16 cellular contexts compared by ENCODE assay signal in genomic region chr17:31251618-31252328, GRCh38. TPM values are rescaled to one million over a fixed set of nuclear protein-coding genes. Genes with fewer than 3 reads are reported as not detected.
DNase-seq lines count a peak whose midpoint lies in the region; ATAC-seq, FAIRE-seq and TF ChIP-seq lines count a peak whose summit lies in the region.
"Had no signal": no experiment of that assay in that cellular context is flagged by ENCODE, and none has a peak within 500 bp of the region (broad histone marks: within the 10 kb centered on the region; RNA-seq: fewer than 3 reads in every experiment).

No MANE protein-coding gene starts in this region.

- H3K9me3 ChIP-seq in HepG2 (ENCODE audit: low read length) (no peaks in the 10 kb centered on the region), right lobe of liver (no peaks in the 10 kb centered on the region), SK-N-MC (ENCODE audit: low read depth, low read length) (no peaks in the 10 kb centered on the region)
- H3K9me3 ChIP-seq: Peyer's patch had no signal

- BruUV-seq in HepG2 (replicated peaks; lab: Mats Ljungman, UMichigan): no TSS peak

- H3K27ac ChIP-seq in HepG2 (ENCODE audit: extremely low read length, insufficient read depth, low read length): no peak overlapping the region
- H3K27ac ChIP-seq in right lobe of liver: no peak overlapping the region
- 0 out of 2 replicates have a peak overlapping the region, but pooled peaks have one; percentile 40 for H3K27ac ChIP-seq in SK-N-MC
- H3K27ac ChIP-seq: C4-2B, Peyer's patch had no signal

- H4K20me1 ChIP-seq in HepG2 (ENCODE audit: insufficient read depth, low read length): no peaks in the 10 kb centered on the region

- H3K27me3 ChIP-seq in HepG2 (ENCODE audit: control insufficient read depth in 1 of 2, insufficient read depth in 2 of 2, low read length in 2 of 2): no peaks in the 10 kb centered on the region; a peak in 1 of 5 replicates
- no peaks in the 10 kb centered on the region for H3K27me3 ChIP-seq in right lobe of liver
- H3K27me3 ChIP-seq: Peyer's patch had no signal

- peaks cover 11% of the 10 kb centered on the region for H3K4me1 ChIP-seq in HepG2 (ENCODE audit: insufficient read depth, low read length)
- H3K4me1 ChIP-seq in right lobe of liver: no peaks in the 10 kb centered on the region

- H3K4me3 ChIP-seq in HepG2 (replicated peaks in 1 of 3; ENCODE audit: insufficient read depth in 1 of 3, low read depth in 2 of 3, low read length in 3 of 3): no peak overlapping the region
- H3K4me3 ChIP-seq in right lobe of liver: no peak overlapping the region
- no peak overlapping the region for H3K4me3 ChIP-seq in SK-N-MC
- H3K4me3 ChIP-seq: Peyer's patch had no signal

- TF ChIP-seq CTCF in HepG2 (CRISPR knock-in tag; IDR thresholded peaks at IDR 0.05): no peak
- no peak for TF ChIP-seq CTCF in right lobe of liver (IDR thresholded peaks at IDR 0.05)

- FAIRE-seq in HepG2 (lab: Jason Lieb, UNC): peak; percentile 57

- no peak for TF ChIP-seq POLR2A in HepG2 (IDR thresholded peaks at IDR 0.05; ENCODE audit: insufficient read depth in 1 of 2, low read depth in 2 of 2, low read length in 2 of 2)
- no peak for TF ChIP-seq POLR2A in right lobe of liver (IDR thresholded peaks at IDR 0.05)

- H3K9ac ChIP-seq in HepG2 (ENCODE audit: insufficient read depth, low read depth, low read length): no peak overlapping the region
- H3K9ac ChIP-seq in SK-N-MC (ENCODE audit: insufficient read length): no peak overlapping the region

- TF ChIP-seq RAD21 in HepG2 (CRISPR knock-in tag; IDR thresholded peaks at IDR 0.05): no peak

- peaks cover 0 to 25% of the 10 kb centered on the region in 2 experiments; a peak in 4 of 5 replicates for H3K36me3 ChIP-seq in HepG2 (replicated peaks in 1 of 2; ENCODE audit: control insufficient read depth in 1 of 2, insufficient read depth in 2 of 2, low read length in 2 of 2)
- H3K36me3 ChIP-seq in right lobe of liver: no peaks in the 10 kb centered on the region
- no peaks in the 10 kb centered on the region for H3K36me3 ChIP-seq in SK-N-MC (ENCODE audit: insufficient read depth, low read length)

- POLR2A ChIA-PET in HepG2 (lab: Yijun Ruan, JAX): no interaction called here

- no peak overlapping the region for H2AFZ ChIP-seq in HepG2 (ENCODE audit: low read length)

- no peak overlapping the region for H3K4me2 ChIP-seq in HepG2 (ENCODE audit: low read depth, low read length)

- in situ Hi-C loops in HepG2 (cut with HindIII; ENCODE audit: extremely low pct_ligation_motif_present, low pct_unique_long_range_greater_than_20kb): no loop called here

- peak; percentile 71 for ATAC-seq in HepG2
- ATAC-seq in right lobe of liver: no peak
- no peak for ATAC-seq in HG02763 (IDR thresholded peaks at IDR 0.05; ENCODE audit: unreplicated experiment)

- CTCF ChIA-PET in HepG2 (lab: Yijun Ruan, JAX; ENCODE audit: low intra/inter-chr PET ratio, low total read pairs): no interaction called here

- TF ChIP-seq EP300 in HepG2 (IDR thresholded peaks at IDR 0.05; ENCODE audit: low read depth in 2 of 2, low read length in 2 of 2) (no peak), HepG2 (CRISPR knock-in tag; IDR thresholded peaks at IDR 0.05; ENCODE audit: borderline replicate concordance) (no peak)

- intact Hi-C loops in HepG2 (cut with micrococcal nuclease; ENCODE audit: unreplicated experiment) (no loop called here), right lobe of liver (cut with DNase I) (no loop called here)

- DNase-seq in HepG2 (ENCODE audit: low spot score) (peak; percentile 42), right lobe of liver (no peak), SK-N-MC (ENCODE audit: low read depth, low spot score) (no peak), iris pigment epithelial cell (ENCODE audit: low read depth) (peak; percentile 31), germinal center (ENCODE audit: low spot score) (no peak)
- no peak for DNase-seq in stimulated activated CD4-positive, alpha-beta T cell treated with anti-CD3 and anti-CD28 coated beads, Interleukin-12 subunit alpha, Interleukin-12 subunit beta, amount 100 ng/mL, for 4 hours
- DNase-seq in activated CD4-positive, alpha-beta T cell treated with anti-CD3 and anti-CD28 coated beads, Interleukin-2, amount 50 U/mL, for 48 hours: no peak
- DNase-seq: NCI-H1417, NCI-H2029, NCI-H2171 treated with DMSO at 0.1 percent for 48 hours, NCI-H82, Peyer's patch, SHP77 treated with DMSO at 0.1 percent for 48 hours had no signal

- H3K79me2 ChIP-seq in HepG2 (ENCODE audit: insufficient read depth, low read length): no peaks in the 10 kb centered on the region

TF ChIP-seq in HepG2, 621 proteins besides CTCF, POLR2A, EP300 and RAD21:
- TF ChIP-seq ZNF720 (CRISPR knock-in tag; IDR thresholded peaks at IDR 0.05): no peak
- no peak for TF ChIP-seq IRF2 (CRISPR knock-in tag; IDR thresholded peaks at IDR 0.05)
- no peak for TF ChIP-seq SALL1 (CRISPR knock-in tag; IDR thresholded peaks at IDR 0.05)
- peak; percentile 67 for TF ChIP-seq CEBPG (CRISPR knock-in tag; IDR thresholded peaks at IDR 0.05)
- peak; percentile 33; the same call in 1 of the 2 replicates for TF ChIP-seq HNF4A (CRISPR knock-in tag; IDR thresholded peaks at IDR 0.05)
- peak; percentile 66 for TF ChIP-seq EHMT2 (IDR thresholded peaks at IDR 0.05; ENCODE audit: borderline replicate concordance, low read depth, low read length)
- TF ChIP-seq NR2F2 (IDR thresholded peaks at IDR 0.05; ENCODE audit: borderline replicate concordance, low read depth): no peak
- 0 out of 2 replicates have a peak, but pooled peaks have one; percentile 51 for TF ChIP-seq ZNF644 (CRISPR knock-in tag; IDR thresholded peaks at IDR 0.05; ENCODE audit: low read depth)
- no peak for TF ChIP-seq NFE2L1 (CRISPR knock-in tag; IDR thresholded peaks at IDR 0.05; ENCODE audit: borderline replicate concordance)
- no peak for TF ChIP-seq DDIT3 (CRISPR knock-in tag; IDR thresholded peaks at IDR 0.05)
- peak; percentile 38 for TF ChIP-seq CEBPB (IDR thresholded peaks at IDR 0.05; ENCODE audit: borderline replicate concordance, low read depth, low read length)
- TF ChIP-seq ZNF362 (CRISPR knock-in tag; IDR thresholded peaks at IDR 0.05; ENCODE audit: borderline replicate concordance): no peak
- no peak for TF ChIP-seq FOXA1 (IDR thresholded peaks at IDR 0.05)
- peak; percentile 34; the same call in 1 of the 2 replicates for TF ChIP-seq FOXA1 (CRISPR knock-in tag; IDR thresholded peaks at IDR 0.05)

RNA-seq across cellular contexts. Expression of gene OMG, which starts 45.3 kb away (rescaled TPM):
- total RNA-seq in HepG2 (2016; rRNA removed; fragmentation: Illumina TruSeq; extraction: Trizol): not detected in 2 replicates
- not detected in 2 replicates for total RNA-seq in HepG2 (2016; cell fraction: cytosol; rRNA removed; fragmentation: Illumina TruSeq; extraction: Trizol; ENCODE audit: low read depth)
- total RNA-seq in HepG2 (2016; cell fraction: insoluble cytoplasmic fraction; rRNA removed; fragmentation: Illumina TruSeq; extraction: Trizol): not detected in 2 replicates
- not detected in 2 replicates for total RNA-seq in HepG2 (2016; cell fraction: membrane; rRNA removed; fragmentation: Illumina TruSeq; extraction: Trizol)
- total RNA-seq in HepG2 (2016; cell fraction: nucleus; rRNA removed; fragmentation: Illumina TruSeq; extraction: Trizol): not detected in 2 replicates
- polyA plus RNA-seq in HepG2 (2011; rRNA removed): not detected in 2 replicates
- not detected in 2 replicates for polyA plus RNA-seq in HepG2 (2011; cell fraction: cytosol; rRNA removed)
- polyA plus RNA-seq in HepG2 (2011; cell fraction: nucleus; rRNA removed): not detected in 2 replicates
- 0.24 TPM in 1 of 2 replicates, not detected in the other for polyA plus RNA-seq in HepG2 (2012)
- not detected in 2 replicates for polyA plus RNA-seq in HepG2 (2016; cell fraction: cytosol; fragmentation: Illumina TruSeq; extraction: Trizol; ENCODE audit: low read depth)
- not detected in 2 replicates for polyA plus RNA-seq in HepG2 (2016; cell fraction: insoluble cytoplasmic fraction; fragmentation: Illumina TruSeq; extraction: Trizol; ENCODE audit: low read depth)
- not detected in 2 replicates for polyA plus RNA-seq in HepG2 (2016; cell fraction: membrane; fragmentation: Illumina TruSeq; extraction: Trizol; ENCODE audit: low read depth)
- polyA plus RNA-seq in HepG2 (2016; cell fraction: nucleus; fragmentation: Illumina TruSeq; extraction: Trizol; ENCODE audit: insufficient read depth, low read depth): not detected in 2 replicates
- not detected in 2 replicates for polyA minus RNA-seq in HepG2 (2011; rRNA and poly(A)+ RNA removed; ENCODE audit: low replicate concordance)
- polyA minus RNA-seq in HepG2 (2011; cell fraction: cytosol; rRNA and poly(A)+ RNA removed): not detected in 2 replicates
- polyA minus RNA-seq in HepG2 (2011; cell fraction: nucleus; rRNA and poly(A)+ RNA removed): 0.37 TPM in 1 of 2 replicates, not detected in the other
- under 1 TPM in 2 of 6 experiments, not detected in 4; 0.29 to 0.62 TPM for total RNA-seq in right lobe of liver
- total RNA-seq: NCI-H460, Peyer's patch had no signal

Comparison
In these comparisons a context has a peak if more than half of its experiments do, and no peak if none do; other contexts are left out.
1. DNase-seq: peak in HepG2 (single experiment) and iris pigment epithelial cell (single experiment); none in right lobe of liver (0 of 3), SK-N-MC (single experiment), stimulated activated CD4-positive, alpha-beta T cell treated with anti-CD3 and anti-CD28 coated beads, Interleukin-12 subunit alpha, Interleukin-12 subunit beta, amount 100 ng/mL, for 4 hours (single experiment), activated CD4-positive, alpha-beta T cell treated with anti-CD3 and anti-CD28 coated beads, Interleukin-2, amount 50 U/mL, for 48 hours (0 of 2) and germinal center (single experiment).